13 cellular contexts compared by ENCODE assay signal in the genomic region with DNA sequence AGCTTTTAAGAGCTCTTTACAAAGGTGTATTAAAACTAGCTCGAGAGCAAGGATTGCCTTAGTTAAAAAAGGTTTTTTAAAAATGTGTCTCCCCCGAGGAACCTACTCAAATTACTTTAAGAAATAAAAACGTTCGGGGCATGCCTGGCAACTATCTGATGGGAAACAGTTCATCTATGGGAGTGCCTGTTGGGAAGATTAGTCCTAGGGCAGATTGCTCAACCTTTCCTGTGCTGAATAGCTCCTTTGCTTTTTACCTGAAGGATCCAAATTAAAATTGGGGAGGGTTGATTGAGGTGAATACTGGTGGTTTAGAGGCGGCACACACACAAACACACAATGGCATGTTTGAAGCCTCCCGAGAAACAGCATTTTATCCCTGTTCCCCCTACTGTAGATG.
"Had no signal": no experiment of that assay in that cellular context is flagged by ENCODE, and none has a peak within 500 bp of the region (broad histone marks: within the 10 kb centered on the region; RNA-seq: fewer than 3 reads in every experiment).

No MANE protein-coding gene starts in this region.

- ATAC-seq: mucosa of descending colon; naive thymus-derived CD4-positive, alpha-beta T cell had no signal

- H3K27me3 ChIP-seq: tibial artery had no signal

- DNase-seq: activated CD4-positive, alpha-beta T cell treated with anti-CD3 and anti-CD28 coated beads, Interleukin-2, amount 10 ng/mL, durations not matched to agents 7 days and 5 days; activated CD4-positive, CD25-positive, alpha-beta regulatory T cell; activated CD8-positive, alpha-beta memory T cell treated with anti-CD3 and anti-CD28 coated beads, Interleukin-2, amount 50 U/mL, for 48 hours; activated naive CD8-positive, alpha-beta T cell treated with anti-CD3 and anti-CD28 coated beads for 36 hours; anterior cingulate cortex; cerebellar nuclear complex; effector memory CD4-positive, alpha-beta T cell; naive thymus-derived CD4-positive, alpha-beta T cell; stimulated activated CD4-positive, alpha-beta T cell treated with anti-CD3 and anti-CD28 coated beads, Interleukin-1b, Interleukin-23, amount 100 ng/mL, for 48 hours; T-helper 2 cell had no signal

- H3K27ac ChIP-seq: epithelial cell of prostate, tibial artery had no signal

- H3K4me3 ChIP-seq: mucosa of descending colon, tibial artery had no signal

- H3K9me3 ChIP-seq: mucosa of descending colon, tibial artery had no signal

- H3K36me3 ChIP-seq: tibial artery had no signal
